ENCODE assay signal across 7 cellular contexts in genomic region chrY:12357204-12357603, GRCh38.
"Had no signal": no experiment of that assay in that cellular context is flagged by ENCODE, and none has a peak within 500 bp of the region (broad histone marks: within the 10 kb centered on the region; RNA-seq: fewer than 3 reads in every experiment).

No MANE protein-coding gene starts in this region.

- H3K27ac ChIP-seq: HL-60 had no signal

- FAIRE-seq: H1, H54, HepG2 had no signal

- DNase-seq: H9, HCEC 1CT had no signal

- ATAC-seq: GM23338, HepG2 had no signal

- H3K4me3 ChIP-seq: GM23338 had no signal
